ENCODE assay signal across 13 cellular contexts in the genomic region with DNA sequence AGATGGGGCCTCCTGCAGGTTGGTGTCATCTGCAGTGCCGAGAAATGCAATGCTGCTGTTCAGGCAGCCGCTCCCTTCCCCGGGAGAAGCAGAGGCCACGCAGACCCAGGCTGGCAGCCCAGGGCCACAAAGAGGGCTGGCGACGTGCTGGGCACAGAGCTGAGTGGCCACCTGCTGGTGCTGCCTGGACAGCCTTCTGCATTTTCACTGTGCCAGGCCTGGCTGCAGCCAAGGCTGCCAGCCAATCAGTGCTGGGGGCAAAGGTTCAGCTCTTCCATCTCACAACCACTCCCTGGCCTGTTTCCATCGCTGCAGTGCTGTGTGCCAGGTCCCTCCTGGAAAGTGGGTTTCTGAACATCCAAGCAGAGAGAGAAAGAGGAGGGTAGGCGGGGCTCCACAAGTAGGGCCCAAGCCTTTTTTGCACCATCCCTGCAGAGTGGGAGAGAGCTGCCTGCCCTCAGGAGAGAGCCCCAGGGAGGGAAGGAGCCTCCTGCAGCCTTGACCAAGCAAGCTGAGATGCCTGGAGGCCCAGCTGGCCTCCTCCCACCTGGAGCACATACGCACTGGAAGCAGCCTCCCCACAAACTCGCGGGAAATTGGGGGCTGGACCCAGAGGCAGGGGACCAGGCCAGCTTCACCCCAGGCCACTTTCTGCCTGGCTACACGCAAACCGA. TPM values are rescaled to one million over a fixed set of nuclear protein-coding genes. Genes with fewer than 3 reads are reported as not detected.
DNase-seq lines count a peak whose midpoint lies in the region; ATAC-seq, FAIRE-seq and TF ChIP-seq lines count a peak whose summit lies in the region.
"Had no signal": no experiment of that assay in that cellular context is flagged by ENCODE, and none has a peak within 500 bp of the region (broad histone marks: within the 10 kb centered on the region; RNA-seq: fewer than 3 reads in every experiment).

No MANE protein-coding gene starts in this region.

- BruUV-seq in Panc1 (replicated peaks; lab: Mats Ljungman, UMichigan): no TSS peak

- DNase-seq in DMS79 treated with DMSO at 0.1 percent for 48 hours (lab: John Stamatoyannopoulos, UW) (peak; percentile 32), DMS79 (lab: John Stamatoyannopoulos, UW) (no peak), Panc1 (ENCODE audit: low read depth, low spot score) (no peak), left ventricle myocardium superior (peak; percentile 48), small intestine (peak; percentile 75)
- DNase-seq: activated CD4-positive, alpha-beta T cell treated with anti-CD3 and anti-CD28 coated beads, Interleukin-2, amount 10 ng/mL, durations not matched to agents 24 days and 14 days; effector CD8-positive, alpha-beta T cell; HCEC 1CT; naive thymus-derived CD4-positive, alpha-beta T cell; NCI-H1048 had no signal

- no peak overlapping the region for H3K27ac ChIP-seq in Panc1 (ENCODE audit: low read length)
- no peak overlapping the region for H3K27ac ChIP-seq in small intestine (ENCODE audit: low read depth in 1 of 2, low read length in 1 of 2)

- peak; percentile 61; the same call in 1 of the 2 replicates for ATAC-seq in Panc1
- ATAC-seq in left ventricle myocardium superior: peak; percentile 71
- ATAC-seq in GM19324 (IDR thresholded peaks at IDR 0.05; ENCODE audit: low FRiP score, unreplicated experiment): no peak
- no peak for ATAC-seq in activated CD4-positive, CD25-positive, alpha-beta regulatory T cell treated with anti-CD3 and anti-CD28 coated beads, Interleukin-2, amount 50 U/mL, for 24 hours
- ATAC-seq in HG02623 (IDR thresholded peaks at IDR 0.05; ENCODE audit: unreplicated experiment): no peak
- ATAC-seq: naive thymus-derived CD4-positive, alpha-beta T cell had no signal

- in situ Hi-C loops in Panc1 (cut with HindIII; ENCODE audit: low pct_unique_long_range_greater_than_20kb, low sequenced_read_pairs): no loop called here

- no peak for FAIRE-seq in small intestine (lab: Jason Lieb, UNC)

- POLR2A ChIA-PET in Panc1 (lab: Charles Lee): no interaction called here

- H3K27me3 ChIP-seq in Panc1 (ENCODE audit: control insufficient read depth, insufficient read depth, low read length): no peaks in the 10 kb centered on the region
- H3K27me3 ChIP-seq in small intestine (ENCODE audit: control insufficient read depth in 2 of 2, insufficient read depth in 2 of 2, low read length in 2 of 2): peaks cover 2 to 3% of the 10 kb centered on the region in 2 donors

- H3K9me3 ChIP-seq in Panc1 (ENCODE audit: control insufficient read depth, insufficient read depth, low read depth, low read length): no peaks in the 10 kb centered on the region
- no peaks in the 10 kb centered on the region for H3K9me3 ChIP-seq in small intestine (ENCODE audit: control insufficient read depth, low read depth)

- H3K36me3 ChIP-seq in Panc1 (ENCODE audit: control insufficient read depth, insufficient read depth, low read length): no peaks in the 10 kb centered on the region
- no peaks in the 10 kb centered on the region for H3K36me3 ChIP-seq in small intestine (ENCODE audit: control insufficient read depth in 2 of 2, insufficient read depth in 2 of 2, low read length in 2 of 2)

- CTCF ChIA-PET in Panc1 (lab: Charles Lee): interaction anchor here (0.6 kb wide), 1 partner anchor 92 kb away, joined by 4 read pairs; no protein-coding TSS in a partner anchor

- intact Hi-C loops in Panc1 (cut with micrococcal nuclease; ENCODE audit: unreplicated experiment): no loop called here
- intact Hi-C loops in left ventricle myocardium superior (cut with micrococcal nuclease): no loop called here

- peak; percentile 28; the same call in 1 of the 2 replicates for TF ChIP-seq CTCF in Panc1 (IDR thresholded peaks at IDR 0.05)

- 41 to 66% (median 41%) methylated on average over 13 of the region's 13 CpGs for WGBS in small intestine, 3 donors

- H3K4me3 ChIP-seq in Panc1 (ENCODE audit: low read depth in 2 of 2, low read length in 2 of 2) (no peak overlapping the region), small intestine (ENCODE audit: low read depth in 1 of 2, low read length in 2 of 2) (no peak overlapping the region)

- H3K4me1 ChIP-seq in Panc1 (ENCODE audit: control insufficient read depth, insufficient read depth, low read length): 0 out of 2 replicates have a peak, but pooled peaks cover 8% of the 10 kb centered on the region
- no peaks in the 10 kb centered on the region for H3K4me1 ChIP-seq in small intestine (ENCODE audit: control insufficient read depth in 2 of 2, insufficient read depth in 1 of 2, low read depth in 1 of 2, low read length in 1 of 2)

RNA-seq across cellular contexts. Expression of a gene that starts 20.1 kb away (rescaled TPM):
- total RNA-seq in Panc1 (2021; ENCODE audit: unreplicated experiment) (23.5 TPM), left ventricle myocardium superior (5.9 TPM)
- 44.2 TPM for polyA plus RNA-seq in Panc1 (2012; ENCODE audit: insufficient read length)
- 1 to 10 TPM in 1 of 3 donors, not detected in 2; 4.6 TPM for polyA plus RNA-seq in small intestine
- total RNA-seq: activated CD4-positive, alpha-beta T cell treated with anti-CD3 and anti-CD28 coated beads, Interleukin-2, amount 10 ng/mL, durations not matched to agents 24 days and 14 days; naive thymus-derived CD4-positive, alpha-beta T cell had no signal
- polyA plus RNA-seq: naive thymus-derived CD4-positive, alpha-beta T cell had no signal

Comparison
In these comparisons a context has a peak if more than half of its experiments do, and no peak if none do; other contexts are left out.
1. DNase-seq: peak in DMS79 treated with DMSO at 0.1 percent for 48 hours (single experiment), left ventricle myocardium superior (single experiment) and small intestine (single experiment); none in DMS79 (single experiment) and Panc1 (single experiment).
2. ATAC-seq: peak in Panc1 (single experiment) and left ventricle myocardium superior (single experiment); none in GM19324 (single experiment), activated CD4-positive, CD25-positive, alpha-beta regulatory T cell treated with anti-CD3 and anti-CD28 coated beads, Interleukin-2, amount 50 U/mL, for 24 hours (0 of 2) and HG02623 (single experiment).